Comparison of ENCODE assay signal across 8 cellular contexts in genomic region chr6:108588586-108588985, GRCh38. TPM values are rescaled to one million over a fixed set of nuclear protein-coding genes. Genes with fewer than 3 reads are reported as not detected.
DNase-seq lines count a peak whose midpoint lies in the region; ATAC-seq, FAIRE-seq and TF ChIP-seq lines count a peak whose summit lies in the region.

No MANE protein-coding gene starts in this region.

- H3K9me3 ChIP-seq in CD4-positive, alpha-beta memory T cell (ENCODE audit: control insufficient read depth in 1 of 2, low read length in 2 of 2): no peaks in the 10 kb centered on the region
- H3K9me3 ChIP-seq in SJCRH30 (replicated peaks): no peaks in the 10 kb centered on the region
- no peaks in the 10 kb centered on the region for H3K9me3 ChIP-seq in pancreas

- intact Hi-C loops in CD4-positive, alpha-beta memory T cell (cut with micrococcal nuclease): no loop called here
- intact Hi-C loops in pancreas (cut with DNase I): no loop called here

- CTCF ChIA-PET in CD4-positive, alpha-beta memory T cell (lab: Charles Lee; ENCODE audit: partially characterized antibody): interaction anchor here (1.9 kb wide), 1 partner anchor 47 kb away, joined by 7 read pairs; no protein-coding TSS in a partner anchor

- TF ChIP-seq CTCF in pancreas (IDR thresholded peaks at IDR 0.05): no peak

- POLR2A ChIA-PET in CD4-positive, alpha-beta memory T cell (lab: Charles Lee; ENCODE audit: partially characterized antibody): interaction anchor here (0.8 to 1.4 kb wide), 3 partner anchors 29 to 466 kb away, joined by 3 to 4 read pairs (median 3); no protein-coding TSS in a partner anchor

- H3K27ac ChIP-seq in CD4-positive, alpha-beta memory T cell (ENCODE audit: low read depth, low read length): no peak overlapping the region
- H3K27ac ChIP-seq in SJCRH30 (no peak overlapping the region), pancreas (peak overlapping the region; percentile 27 to 73 (median 49))

- no peak for DNase-seq in CD4-positive, alpha-beta memory T cell
- DNase-seq in SJCRH30: peak; percentile 14 to 38
- peak; percentile 62 for DNase-seq in fibroblast of peridontal ligament (ENCODE audit: extremely low read depth)
- no peak for DNase-seq in pancreas
- no peak for DNase-seq in D341Med (ENCODE audit: low spot score)
- no peak for DNase-seq in NCI-H187 (lab: John Stamatoyannopoulos, UW)

- H3K27me3 ChIP-seq in CD4-positive, alpha-beta memory T cell (ENCODE audit: insufficient read depth, low read length): no peaks in the 10 kb centered on the region
- H3K27me3 ChIP-seq in SJCRH30: no peaks in the 10 kb centered on the region
- no peaks in the 10 kb centered on the region for H3K27me3 ChIP-seq in pancreas

- H3K27me3 Mint-ChIP-seq in CD4-positive, alpha-beta memory T cell: no peaks in the 10 kb centered on the region

- peaks cover 52 to 85% (median 67%) of the 10 kb centered on the region in 4 donors for H3K4me1 Mint-ChIP-seq in CD4-positive, alpha-beta memory T cell

- 78 to 84% methylated on average over 1 of the region's 1 CpG for WGBS in pancreas, 2 donors

- ATAC-seq in pancreas: peak in 3 of 4 donors; percentile 18 to 50 (median 44)
- no peak for ATAC-seq in GM18867 (IDR thresholded peaks at IDR 0.05; ENCODE audit: unreplicated experiment)
- ATAC-seq in HG02981 (IDR thresholded peaks at IDR 0.05; ENCODE audit: unreplicated experiment): no peak

- no peaks in the 10 kb centered on the region for H3K9me3 Mint-ChIP-seq in CD4-positive, alpha-beta memory T cell

- no peak overlapping the region for H3K4me3 ChIP-seq in CD4-positive, alpha-beta memory T cell (ENCODE audit: low read length in 2 of 2)
- H3K4me3 ChIP-seq in SJCRH30 (no peak overlapping the region), pancreas (no peak overlapping the region)

- H3K4me3 Mint-ChIP-seq in CD4-positive, alpha-beta memory T cell: peak overlapping the region in 5 of 8 donors; percentile 6 to 51 (median 21)

- H3K36me3 Mint-ChIP-seq in CD4-positive, alpha-beta memory T cell: no peaks in the 10 kb centered on the region

- H3K36me3 ChIP-seq in CD4-positive, alpha-beta memory T cell (ENCODE audit: insufficient read depth, low read length): no peaks in the 10 kb centered on the region
- H3K36me3 ChIP-seq in SJCRH30 (no peaks in the 10 kb centered on the region), pancreas (no peaks in the 10 kb centered on the region)

- H3K4me1 ChIP-seq in CD4-positive, alpha-beta memory T cell (ENCODE audit: insufficient read depth, low read length): peaks cover 46% of the 10 kb centered on the region
- H3K4me1 ChIP-seq in SJCRH30 (peaks cover 55% of the 10 kb centered on the region), pancreas (peaks cover 36 to 75% (median 72%) of the 10 kb centered on the region in 3 donors)

- H3K27ac Mint-ChIP-seq in CD4-positive, alpha-beta memory T cell: peak overlapping the region in 6 of 7 donors; percentile 48 to 71 (median 60)

- no peak for FAIRE-seq in pancreas (lab: Jason Lieb, UNC)

RNA-seq across cellular contexts. Expression of gene FOXO3, which starts 27.9 kb away (rescaled TPM):
- total RNA-seq in CD4-positive, alpha-beta memory T cell: 10 to 100 TPM; 26.4 to 27.0 TPM
- polyA plus RNA-seq in CD4-positive, alpha-beta memory T cell: 10 to 100 TPM; 18.3 to 23.7 TPM
- 35.0 and 35.7 TPM in 2 replicates for total RNA-seq in SJCRH30 (2014; rRNA removed; shearing (Covaris generic))
- 10 to 100 TPM; 33.0 to 61.2 (median 41.7) TPM for total RNA-seq in pancreas
- 10 to 100 TPM; 11.3 to 12.6 TPM for polyA plus RNA-seq in pancreas

Comparison
In these comparisons a context has a peak if more than half of its experiments do, and no peak if none do; other contexts are left out.
1. DNase-seq: peak in SJCRH30 (2 of 2) and fibroblast of peridontal ligament (single experiment); none in CD4-positive, alpha-beta memory T cell (0 of 5), pancreas (0 of 6), D341Med (single experiment) and NCI-H187 (0 of 2).
2. H3K27ac ChIP-seq: peak in pancreas (4 of 4); none in CD4-positive, alpha-beta memory T cell (single experiment) and SJCRH30 (single experiment).
3. ATAC-seq: peak in pancreas (3 of 4); none in GM18867 (single experiment) and HG02981 (single experiment).